9 cellular contexts compared by ENCODE assay signal in genomic region chr12:2682301-2683282, GRCh38.
A peak's percentile ranks its signal among the peaks of the same experiment; 100 is the strongest.
DNase-seq lines count a peak whose midpoint lies in the region; ATAC-seq and TF ChIP-seq lines count a peak whose summit lies in the region.
"Had no signal": no experiment of that assay in that cellular context is flagged by ENCODE, and none has a peak within 500 bp of the region (broad histone marks: within the 10 kb centered on the region; RNA-seq: fewer than 3 reads in every experiment).

No MANE protein-coding gene starts in this region.

- no peak overlapping the region for H4K8ac ChIP-seq in mesendoderm (ENCODE audit: low read depth, low read length)

- ATAC-seq in HG03342 (IDR thresholded peaks at IDR 0.05; ENCODE audit: unreplicated experiment) = no peak

- H3K4me1 ChIP-seq in Loucy (ENCODE audit: insufficient read depth, low read length, poor library complexity, severe bottlenecking) (no peaks in the 10 kb centered on the region), mesendoderm (ENCODE audit: control insufficient read depth, low read depth, low read length) (no peaks in the 10 kb centered on the region)
- H3K4me1 ChIP-seq: suprapubic skin had no signal

- H3K4me3 ChIP-seq in Loucy (ENCODE audit: low read length, poor library complexity, severe bottlenecking) (no peak overlapping the region), mesendoderm (ENCODE audit: low read length) (no peak overlapping the region)
- H3K4me3 ChIP-seq: suprapubic skin had no signal

- H3K23ac ChIP-seq in mesendoderm (ENCODE audit: low read length) = no peak overlapping the region

- no peak overlapping the region for H2AK5ac ChIP-seq in mesendoderm (ENCODE audit: low read length)

- no peaks in the 10 kb centered on the region for H3K36me3 ChIP-seq in Loucy (ENCODE audit: insufficient read depth, low read length)
- no peaks in the 10 kb centered on the region for H3K36me3 ChIP-seq in mesendoderm (ENCODE audit: control insufficient read depth, insufficient read depth, low read length)

- no peak overlapping the region for H3K18ac ChIP-seq in mesendoderm (ENCODE audit: low read length)

- H3K9me2 ChIP-seq in Loucy (replicated peaks; ENCODE audit: low read depth, low read length) = no peaks in the 10 kb centered on the region

- H3K27me3 ChIP-seq in Loucy (ENCODE audit: insufficient read depth, low read length, poor library complexity, severe bottlenecking) (no peaks in the 10 kb centered on the region), mesendoderm (ENCODE audit: insufficient read depth, low read length, poor library complexity) (no peaks in the 10 kb centered on the region)
- H3K27me3 ChIP-seq: suprapubic skin had no signal

- TF ChIP-seq CTCF in Loucy (conservative IDR thresholded peaks at IDR 0.05; ENCODE audit: low read length) = peak; percentile 75

- H3K4me2 ChIP-seq in Loucy (ENCODE audit: low read depth, low read length, poor library complexity, severe bottlenecking) (no peak overlapping the region), mesendoderm (ENCODE audit: low read length) (no peak overlapping the region)

- no peaks in the 10 kb centered on the region for H3K79me1 ChIP-seq in mesendoderm (ENCODE audit: low read length)

- peak; percentile 36 for DNase-seq in NCI-H2029 (lab: John Stamatoyannopoulos, UW)
- DNase-seq in NCI-H2029 treated with DMSO at 0.1 percent for 48 hours (lab: John Stamatoyannopoulos, UW) = no peak
- DNase-seq in T-helper 9 cell = peak; percentile 16
- DNase-seq in dermis blood vessel endothelial cell = peak; percentile 48
- DNase-seq in mesendoderm = peak; percentile 90
- no peak for DNase-seq in hippocampal formation (lab: John Stamatoyannopoulos, UW)

- no peak overlapping the region for H3K56ac ChIP-seq in mesendoderm (ENCODE audit: low read length)

- no peak overlapping the region for H3K4ac ChIP-seq in mesendoderm (ENCODE audit: low read depth, low read length)

- no CpG with 5 or more reads among the region's 12 CpGs for WGBS in mesendoderm (ENCODE audit: extremely low coverage, insufficient coverage, low lambda C conversion rate)

- H4K5ac ChIP-seq in mesendoderm (ENCODE audit: low read length) = no peak overlapping the region

- H3K79me2 ChIP-seq in Loucy (ENCODE audit: insufficient read depth, low read length) = no peaks in the 10 kb centered on the region
- no peaks in the 10 kb centered on the region for H3K79me2 ChIP-seq in mesendoderm (ENCODE audit: control insufficient read depth, insufficient read depth, low read length)

- no peak overlapping the region for H2BK120ac ChIP-seq in mesendoderm (ENCODE audit: low read depth, low read length)

- no peak overlapping the region for H2BK15ac ChIP-seq in mesendoderm (replicated peaks; ENCODE audit: low read depth)

- no peak overlapping the region for H2AFZ ChIP-seq in Loucy (ENCODE audit: low read length)

- H3K9me3 ChIP-seq in Loucy (ENCODE audit: insufficient read depth, low read depth, low read length) = no peaks in the 10 kb centered on the region
- H3K9me3 ChIP-seq: suprapubic skin had no signal

- no peaks in the 10 kb centered on the region for H4K20me1 ChIP-seq in Loucy (ENCODE audit: insufficient read depth, low read length, poor library complexity, severe bottlenecking)

- H3K9ac ChIP-seq in Loucy (ENCODE audit: low read depth, low read length, poor library complexity, severe bottlenecking) (no peak overlapping the region), mesendoderm (ENCODE audit: low read length) (no peak overlapping the region)

- H3F3A ChIP-seq in Loucy (ENCODE audit: low read depth) = no peaks in the 10 kb centered on the region

- no peak overlapping the region for H2BK5ac ChIP-seq in mesendoderm (ENCODE audit: low read length)

- no peak overlapping the region for H3K27ac ChIP-seq in mesendoderm (ENCODE audit: low read depth, low read length)
- H3K27ac ChIP-seq: suprapubic skin had no signal

Comparison
In these comparisons a context has a peak if more than half of its experiments do, and no peak if none do; other contexts are left out.
1. DNase-seq: peak in NCI-H2029 (single experiment), T-helper 9 cell (single experiment), dermis blood vessel endothelial cell (single experiment) and mesendoderm (single experiment); none in NCI-H2029 treated with DMSO at 0.1 percent for 48 hours (single experiment) and hippocampal formation (0 of 2).